In genomic region chr20:42043921-42044320, GRCh38 we compare ENCODE assay signal across 22 cellular contexts.
DNase-seq lines count a peak whose midpoint lies in the region; ATAC-seq, FAIRE-seq and TF ChIP-seq lines count a peak whose summit lies in the region.
"Had no signal": no experiment of that assay in that cellular context is flagged by ENCODE, and none has a peak within 500 bp of the region (broad histone marks: within the 10 kb centered on the region; RNA-seq: fewer than 3 reads in every experiment).

No MANE protein-coding gene starts in this region.

- H3K4me3 ChIP-seq in endodermal cell (ENCODE audit: low read length) (no peak overlapping the region), osteoblast (ENCODE audit: insufficient read depth, low read length) (no peak overlapping the region)
- H3K4me3 ChIP-seq: BLaER1 had no signal

- H4K20me1 ChIP-seq in osteoblast (ENCODE audit: insufficient read depth, low read length) = no peaks in the 10 kb centered on the region
- H4K20me1 ChIP-seq: BLaER1 had no signal

- no peaks in the 10 kb centered on the region for H3K79me2 ChIP-seq in osteoblast (ENCODE audit: insufficient read depth, low read length)

- H3K4me1 Mint-ChIP-seq in endodermal cell = peaks cover 7% of the 10 kb centered on the region
- H3K4me1 Mint-ChIP-seq: CD14-positive monocyte; CD4-positive, alpha-beta memory T cell; CD4-positive, CD25-positive, alpha-beta regulatory T cell; CD8-positive, alpha-beta memory T cell had no signal

- DNase-seq in HTR-8/SVneo (ENCODE audit: insufficient read length, low spot score) (no peak), endodermal cell (peak; percentile 59), osteoblast (ENCODE audit: insufficient read length, low spot score, missing footprints) (peak; percentile 51), iPS-NIHi7 (ENCODE audit: extremely low spot score) (no peak)
- DNase-seq: 8988T; ACHN; BE2C; C1 segment of cervical spinal cord; CD4-positive, alpha-beta memory T cell; CD4-positive, CD25-positive, alpha-beta regulatory T cell; CD8-positive, alpha-beta memory T cell; COR-L47; DMS 273 treated with DMSO at 0.1 percent for 48 hours; DMS79 treated with DMSO at 0.1 percent for 48 hours; GF-D8 had no signal

- H3K9me3 ChIP-seq in endodermal cell (ENCODE audit: control insufficient read depth, low read length) (no peaks in the 10 kb centered on the region), osteoblast (ENCODE audit: low read depth, low read length) (peaks cover 2% of the 10 kb centered on the region)
- H3K9me3 ChIP-seq: BE2C, BLaER1 had no signal

- no peak overlapping the region for H3K27ac Mint-ChIP-seq in endodermal cell
- H3K27ac Mint-ChIP-seq: CD14-positive monocyte; CD4-positive, alpha-beta memory T cell; CD4-positive, CD25-positive, alpha-beta regulatory T cell had no signal

- H3K4me2 ChIP-seq in osteoblast (ENCODE audit: insufficient read depth, low read length) = no peak overlapping the region
- H3K4me2 ChIP-seq: BLaER1 had no signal

- H3K27ac ChIP-seq in endodermal cell (ENCODE audit: low read depth, low read length) (no peak overlapping the region), osteoblast (ENCODE audit: low read depth, low read length) (no peak overlapping the region)
- H3K27ac ChIP-seq: BLaER1 had no signal

- H2AFZ ChIP-seq in osteoblast (ENCODE audit: low read length) = no peak overlapping the region

- H3K9me3 Mint-ChIP-seq in endodermal cell = peaks cover 4% of the 10 kb centered on the region

- H3K4me1 ChIP-seq in endodermal cell (ENCODE audit: control insufficient read depth, insufficient read depth, low read length) = peaks cover 2% of the 10 kb centered on the region
- no peaks in the 10 kb centered on the region for H3K4me1 ChIP-seq in osteoblast (ENCODE audit: insufficient read depth, low read length)
- H3K4me1 ChIP-seq: BE2C, BLaER1 had no signal

- ATAC-seq in HG03139 (IDR thresholded peaks at IDR 0.05; ENCODE audit: unreplicated experiment) = no peak

- H3K4me3 Mint-ChIP-seq in endodermal cell = no peak overlapping the region
- H3K4me3 Mint-ChIP-seq: CD14-positive monocyte; CD4-positive, alpha-beta memory T cell; CD4-positive, CD25-positive, alpha-beta regulatory T cell; CD8-positive, alpha-beta memory T cell had no signal

- no peaks in the 10 kb centered on the region for H3K36me3 Mint-ChIP-seq in endodermal cell (ENCODE audit: low read depth)
- H3K36me3 Mint-ChIP-seq: CD14-positive monocyte; CD4-positive, alpha-beta memory T cell; CD4-positive, CD25-positive, alpha-beta regulatory T cell; CD8-positive, alpha-beta memory T cell had no signal

- no peak for TF ChIP-seq CTCF in endodermal cell (conservative IDR thresholded peaks at IDR 0.05)
- TF ChIP-seq CTCF in osteoblast (IDR thresholded peaks at IDR 0.05; ENCODE audit: extremely low read depth, low read depth, low read length) = no peak

- WGBS in endodermal cell (ENCODE audit: insufficient coverage in 1 of 2, insufficient read length in 1 of 2), 2 experiments = 83 to 100% methylated on average over 1 to 2 of the region's 2 CpGs

- H3K27me3 Mint-ChIP-seq in endodermal cell (ENCODE audit: insufficient read depth) = peaks cover 10% of the 10 kb centered on the region
- H3K27me3 Mint-ChIP-seq: CD4-positive, alpha-beta memory T cell; CD4-positive, CD25-positive, alpha-beta regulatory T cell; CD8-positive, alpha-beta memory T cell had no signal

- no peak overlapping the region for H3K9ac ChIP-seq in endodermal cell (ENCODE audit: extremely low read depth, low read length, poor library complexity, severe bottlenecking)
- H3K9ac ChIP-seq: BLaER1 had no signal

- H3K36me3 ChIP-seq in endodermal cell (ENCODE audit: control insufficient read depth, insufficient read depth, low read length) (no peaks in the 10 kb centered on the region), osteoblast (ENCODE audit: insufficient read depth, low read length) (no peaks in the 10 kb centered on the region)
- H3K36me3 ChIP-seq: BE2C, BLaER1 had no signal

- H3K27me3 ChIP-seq in endodermal cell (ENCODE audit: control insufficient read depth, insufficient read depth, low read length, poor library complexity, severe bottlenecking) = no peaks in the 10 kb centered on the region
- no peaks in the 10 kb centered on the region for H3K27me3 ChIP-seq in osteoblast (ENCODE audit: insufficient read depth, low read length)
- H3K27me3 ChIP-seq: BE2C, BLaER1 had no signal

- FAIRE-seq in HTR-8/SVneo (lab: Jason Lieb, UNC) = peak; percentile 16
- FAIRE-seq: A204.1, G401.6, GM12891, GM19239 had no signal

Comparison
In these comparisons a context has a peak if more than half of its experiments do, and no peak if none do; other contexts are left out.
1. DNase-seq: peak in endodermal cell (single experiment) and osteoblast (single experiment); none in HTR-8/SVneo (single experiment) and iPS-NIHi7 (single experiment).